Comparison of ENCODE assay signal across 17 cellular contexts in genomic region chr5:78803386-78803785, GRCh38.
A peak's percentile ranks its signal among the peaks of the same experiment; 100 is the strongest.
DNase-seq lines count a peak whose midpoint lies in the region; ATAC-seq and TF ChIP-seq lines count a peak whose summit lies in the region.
"Had no signal": no experiment of that assay in that cellular context is flagged by ENCODE, and none has a peak within 500 bp of the region (broad histone marks: within the 10 kb centered on the region; RNA-seq: fewer than 3 reads in every experiment).

No MANE protein-coding gene starts in this region.

- H3K27me3 ChIP-seq in BE2C (no peaks in the 10 kb centered on the region), right cardiac atrium (ENCODE audit: control insufficient read depth, insufficient read depth) (no peaks in the 10 kb centered on the region), sigmoid colon (no peaks in the 10 kb centered on the region)
- H3K27me3 ChIP-seq: brain microvascular endothelial cell had no signal

- no peak for TF ChIP-seq CTCF in BE2C (IDR thresholded peaks at IDR 0.05; ENCODE audit: low read depth, low read length)
- TF ChIP-seq CTCF in sigmoid colon (IDR thresholded peaks at IDR 0.05): no peak

- H3K4me1 ChIP-seq in BE2C (peaks cover 36% of the 10 kb centered on the region), right cardiac atrium (ENCODE audit: control insufficient read depth, insufficient read depth, low read length) (peaks cover under 1% of the 10 kb centered on the region), sigmoid colon (peaks cover 0 to 22% (median 15%) of the 10 kb centered on the region in 4 donors)

- no peak for TF ChIP-seq POLR2A in sigmoid colon (IDR thresholded peaks at IDR 0.05)
- TF ChIP-seq POLR2A in GM18505 (IDR thresholded peaks at IDR 0.05; ENCODE audit: borderline replicate concordance, extremely low read depth, insufficient read depth, insufficient read length): no peak

- H3K27ac ChIP-seq in right cardiac atrium (ENCODE audit: low read length) (no peak overlapping the region), sigmoid colon (peak overlapping the region; percentile 6 to 79 (median 76))
- H3K27ac ChIP-seq: brain microvascular endothelial cell had no signal

- H3K36me3 ChIP-seq in BE2C (no peaks in the 10 kb centered on the region), sigmoid colon (no peaks in the 10 kb centered on the region)
- H3K36me3 ChIP-seq: brain microvascular endothelial cell had no signal

- no peak for TF ChIP-seq EP300 in sigmoid colon (IDR thresholded peaks at IDR 0.05)

- H3K9me3 ChIP-seq in BE2C (no peaks in the 10 kb centered on the region), right cardiac atrium (ENCODE audit: control insufficient read depth, low read length) (no peaks in the 10 kb centered on the region), sigmoid colon (no peaks in the 10 kb centered on the region)

- ATAC-seq in right cardiac atrium: peak; percentile 92 to 95
- ATAC-seq in GM18505 (IDR thresholded peaks at IDR 0.05; ENCODE audit: unreplicated experiment): no peak
- ATAC-seq: activated T-helper 17 cell treated with anti-CD3 and anti-CD28 coated beads, Interleukin-2, amount 50 U/mL, for 72 hours; HepG2; Panc1 had no signal

- peak; percentile 55 for DNase-seq in BE2C
- DNase-seq in cerebellum (ENCODE audit: low spot score): peak; percentile 84
- DNase-seq in right cardiac atrium: peak; percentile 92 to 96 (median 94)
- DNase-seq in sigmoid colon: peak; percentile 95
- DNase-seq in H4 (ENCODE audit: low spot score): no peak
- no peak for DNase-seq in HUDEP-2 (lab: John Stamatoyannopoulos, UW; ENCODE audit: unreplicated experiment in 76 of 76)
- DNase-seq in NCI-H1105 (lab: John Stamatoyannopoulos, UW): no peak
- DNase-seq: ACHN, brain microvascular endothelial cell, DMS153, naive B cell, NCI-H524 had no signal

- WGBS in right cardiac atrium: 58% methylated on average over 6 of the region's 6 CpGs
- 77 to 83% methylated on average over 6 of the region's 6 CpGs for WGBS in sigmoid colon, 2 donors

- intact Hi-C loops in right cardiac atrium (cut with DNase I) (no loop called here), sigmoid colon (cut with DNase I) (loop anchor here (5.0 kb wide), 1 partner anchor 156 kb away; the partner anchor contains the start of gene LHFPL2)

- H3K4me3 ChIP-seq in BE2C (ENCODE audit: low read depth, low read length) (no peak overlapping the region), right cardiac atrium (ENCODE audit: low read length) (no peak overlapping the region), sigmoid colon (peak overlapping the region in 1 of 4 donors; percentile 4)
- H3K4me3 ChIP-seq: smooth muscle cell had no signal

Comparison
In these comparisons a context has a peak if more than half of its experiments do, and no peak if none do; other contexts are left out.
1. DNase-seq: peak in BE2C (single experiment), cerebellum (single experiment), right cardiac atrium (3 of 3) and sigmoid colon (single experiment); none in H4 (single experiment), HUDEP-2 (0 of 76) and NCI-H1105 (single experiment).